8 cellular contexts compared by ENCODE assay signal in the genomic region with DNA sequence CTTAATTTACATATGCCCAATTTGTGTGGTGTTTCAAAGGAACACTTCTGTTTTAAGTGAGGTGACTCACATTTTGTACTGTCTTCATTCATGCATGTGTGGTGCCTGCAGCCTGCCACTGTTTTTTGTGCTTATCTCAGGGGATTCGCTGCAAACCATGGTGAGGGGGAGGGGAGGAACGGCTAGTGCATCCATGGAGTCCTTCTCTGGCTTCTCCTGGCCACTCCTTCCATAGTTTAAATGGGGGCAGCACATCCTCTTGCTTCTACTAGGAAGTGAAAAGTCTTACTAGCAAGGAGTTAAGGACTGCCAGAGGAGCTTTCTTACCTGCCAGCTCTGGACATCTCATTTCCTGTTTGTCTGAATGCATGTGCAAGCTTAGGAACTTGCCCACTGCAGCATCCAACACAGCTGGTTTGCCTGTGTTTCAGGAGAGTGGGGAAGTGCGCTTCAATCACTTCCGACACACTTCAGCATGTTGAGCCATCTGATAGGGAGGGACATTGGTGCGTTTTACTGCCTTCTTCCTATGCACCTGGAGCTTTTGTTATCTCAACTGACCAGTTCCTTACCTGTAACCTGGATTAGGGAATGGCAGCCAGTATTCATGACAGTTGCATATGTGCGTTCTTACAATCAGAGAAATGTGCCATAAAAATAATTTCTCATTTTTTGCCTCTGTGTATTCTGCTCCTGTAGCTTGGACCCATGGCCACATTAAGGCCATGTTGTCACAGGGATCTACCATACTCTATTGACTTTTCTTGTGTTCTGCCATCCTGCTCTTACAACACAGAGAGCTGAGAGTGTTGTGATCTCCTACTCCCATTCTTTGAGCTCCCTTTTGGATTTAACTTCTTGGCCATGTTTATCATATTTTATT.
DNase-seq lines count a peak whose midpoint lies in the region; ATAC-seq and TF ChIP-seq lines count a peak whose summit lies in the region.

No MANE protein-coding gene starts in this region.

- no peaks in the 10 kb centered on the region for H3K27me3 ChIP-seq in esophagus squamous epithelium

- no peak for TF ChIP-seq POLR2A in esophagus squamous epithelium (IDR thresholded peaks at IDR 0.05)

- peak; percentile 64 for ATAC-seq in HG02588 (IDR thresholded peaks at IDR 0.05; ENCODE audit: unreplicated experiment)

- H3K4me3 ChIP-seq in fibroblast of villous mesenchyme (ENCODE audit: low read depth, low read length) (no peak overlapping the region), foreskin fibroblast (ENCODE audit: low read depth in 1 of 2, low read length in 2 of 2) (no peak overlapping the region), esophagus squamous epithelium (no peak overlapping the region)

- intact Hi-C loops in esophagus squamous epithelium (cut with DNase I), result no loop called here

- TF ChIP-seq CTCF in fibroblast of villous mesenchyme (IDR thresholded peaks at IDR 0.05; ENCODE audit: insufficient read depth, low read depth, low read length) (no peak), foreskin fibroblast (IDR thresholded peaks at IDR 0.05; ENCODE audit: low read depth, low read length) (no peak), esophagus squamous epithelium (IDR thresholded peaks at IDR 0.05) (no peak)

- no peaks in the 10 kb centered on the region for H3K9me3 ChIP-seq in esophagus squamous epithelium

- H3K27ac ChIP-seq in esophagus squamous epithelium, result no peak overlapping the region

- H3K36me3 ChIP-seq in esophagus squamous epithelium, result no peaks in the 10 kb centered on the region

- WGBS in esophagus squamous epithelium, 2 donors, result 53 to 71% methylated on average over 6 of the region's 6 CpGs

- H3K4me1 ChIP-seq in esophagus squamous epithelium, result peaks cover 4 to 43% (median 11%) of the 10 kb centered on the region in 3 donors

- peak; percentile 43 for DNase-seq in NCI-H2107 treated with DMSO at 0.1 percent for 48 hours (lab: John Stamatoyannopoulos, UW; ENCODE audit: unreplicated experiment)
- no peak for DNase-seq in NCI-H2107 (lab: John Stamatoyannopoulos, UW)
- DNase-seq in NAMALWA (ENCODE audit: low spot score), result peak; percentile 85
- peak; percentile 27 for DNase-seq in fibroblast of villous mesenchyme (ENCODE audit: low read depth)
- DNase-seq in foreskin fibroblast, result no peak
- no peak for DNase-seq in esophagus squamous epithelium (lab: John Stamatoyannopoulos, UW)
- no peak for DNase-seq in medulla oblongata (ENCODE audit: extremely low spot score)

Comparison
In these comparisons a context has a peak if more than half of its experiments do, and no peak if none do; other contexts are left out.
1. DNase-seq: peak in NCI-H2107 treated with DMSO at 0.1 percent for 48 hours (single experiment), NAMALWA (single experiment) and fibroblast of villous mesenchyme (single experiment); none in NCI-H2107 (single experiment), foreskin fibroblast (0 of 2), esophagus squamous epithelium (single experiment) and medulla oblongata (single experiment).